Comparison of ENCODE assay signal across 14 cellular contexts in the genomic region with DNA sequence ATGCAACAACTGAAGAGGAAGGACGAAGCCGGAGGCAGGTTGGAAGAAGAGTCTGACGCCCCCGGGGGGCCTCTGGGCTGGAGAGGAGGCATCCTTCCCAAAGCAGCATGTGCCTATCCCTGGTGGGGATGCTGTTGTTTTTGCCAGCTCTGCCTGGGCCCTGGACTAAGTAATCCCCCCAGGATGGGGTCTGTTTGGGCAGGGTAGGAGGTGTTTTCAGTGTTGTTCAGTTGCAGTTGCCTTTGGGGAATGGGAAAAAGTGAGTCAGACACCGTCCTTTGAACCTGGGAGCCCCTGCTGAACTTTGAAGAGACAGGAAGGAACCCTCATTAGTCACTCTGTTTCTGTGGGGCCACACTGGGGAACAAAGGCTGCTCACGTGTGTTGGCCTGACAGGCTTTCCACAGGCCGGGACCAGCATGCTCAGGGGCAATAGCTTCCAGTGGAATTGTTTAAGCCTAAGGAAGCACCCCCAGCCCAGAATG. TPM values are rescaled to one million over a fixed set of nuclear protein-coding genes. Genes with fewer than 3 reads are reported as not detected.
DNase-seq lines count a peak whose midpoint lies in the region; ATAC-seq and TF ChIP-seq lines count a peak whose summit lies in the region.
"Had no signal": no experiment of that assay in that cellular context is flagged by ENCODE, and none has a peak within 500 bp of the region (broad histone marks: within the 10 kb centered on the region; RNA-seq: fewer than 3 reads in every experiment).

No MANE protein-coding gene starts in this region.

- H3K36me3 Mint-ChIP-seq in activated CD8-positive, alpha-beta T cell treated with anti-CD3 and anti-CD28 coated beads for 36 hours (ENCODE audit: low read depth) = peaks cover 34% of the 10 kb centered on the region
- no peaks in the 10 kb centered on the region for H3K36me3 Mint-ChIP-seq in Caco-2 (ENCODE audit: insufficient read depth, unreplicated experiment)

- peaks cover 78% of the 10 kb centered on the region for H3K4me1 Mint-ChIP-seq in activated CD8-positive, alpha-beta T cell treated with anti-CD3 and anti-CD28 coated beads for 36 hours (ENCODE audit: low read depth)
- no peaks in the 10 kb centered on the region for H3K4me1 Mint-ChIP-seq in Caco-2 (ENCODE audit: low read depth, unreplicated experiment)
- H3K4me1 Mint-ChIP-seq: nephron had no signal

- peak overlapping the region; percentile 94 for H3K27ac Mint-ChIP-seq in activated CD8-positive, alpha-beta T cell treated with anti-CD3 and anti-CD28 coated beads for 36 hours
- no peak overlapping the region for H3K27ac Mint-ChIP-seq in Caco-2 (ENCODE audit: unreplicated experiment)
- H3K27ac Mint-ChIP-seq: nephron had no signal

- TF ChIP-seq CTCF in activated CD8-positive, alpha-beta T cell treated with anti-CD3 and anti-CD28 coated beads for 36 hours (IDR thresholded peaks at IDR 0.05) = no peak
- TF ChIP-seq CTCF in coronary artery (IDR thresholded peaks at IDR 0.05) = no peak
- TF ChIP-seq CTCF in Caco-2 (IDR thresholded peaks at IDR 0.05; ENCODE audit: insufficient read depth in 1 of 2, low read depth in 1 of 2, low read length in 1 of 2, severe bottlenecking in 1 of 2, unreplicated experiment in 1 of 2) = no peak

- no TSS peak for BruUV-seq in Caco-2 (replicated peaks; lab: Mats Ljungman, UMichigan)

- peak overlapping the region; percentile 20 for H3K4me3 Mint-ChIP-seq in activated CD8-positive, alpha-beta T cell treated with anti-CD3 and anti-CD28 coated beads for 36 hours
- H3K4me3 Mint-ChIP-seq in Caco-2 (ENCODE audit: unreplicated experiment) = no peak overlapping the region
- H3K4me3 Mint-ChIP-seq: nephron had no signal

- no peak overlapping the region for H3K4me3 ChIP-seq in coronary artery
- no peak overlapping the region for H3K4me3 ChIP-seq in Caco-2 (ENCODE audit: low read depth, low read length)

- intact Hi-C loops in activated CD8-positive, alpha-beta T cell treated with anti-CD3 and anti-CD28 coated beads for 36 hours (cut with micrococcal nuclease) = no loop called here
- intact Hi-C loops in Caco-2 (cut with micrococcal nuclease; ENCODE audit: unreplicated experiment) = no loop called here

- peak; percentile 80 for ATAC-seq in activated CD8-positive, alpha-beta T cell treated with anti-CD3 and anti-CD28 coated beads for 36 hours

- H3K27me3 ChIP-seq in Caco-2 (replicated peaks; ENCODE audit: control insufficient read depth, insufficient read depth, low read length) = no peaks in the 10 kb centered on the region

- POLR2A ChIA-PET in activated CD8-positive, alpha-beta T cell treated with anti-CD3 and anti-CD28 coated beads for 36 hours (lab: Charles Lee) = interaction anchor here (0.7 to 1.4 kb wide), 4 partner anchors 9 to 57 kb away, joined by 3 to 5 read pairs (median 3); no protein-coding TSS in a partner anchor
- POLR2A ChIA-PET in Caco-2 (lab: Charles Lee) = no interaction called here

- DNase-seq in HT1080 (ENCODE audit: low read depth) = peak; percentile 17
- peak; percentile 87 for DNase-seq in activated CD8-positive, alpha-beta T cell treated with anti-CD3 and anti-CD28 coated beads for 36 hours
- DNase-seq in coronary artery (ENCODE audit: low spot score) = peak; percentile 52
- DNase-seq in stimulated activated CD4-positive, alpha-beta T cell treated with anti-CD3 and anti-CD28 coated beads, TNF-alpha, amount 100 ng/mL, for 1 hour (ENCODE audit: low read depth in 3 of 3, low spot score in 1 of 3) = peak; percentile 32 to 56 (median 49)
- DNase-seq in NCI-H2107 (lab: John Stamatoyannopoulos, UW) = no peak
- no peak for DNase-seq in NCI-H524 (lab: John Stamatoyannopoulos, UW)
- DNase-seq in Caco-2 = no peak
- no peak for DNase-seq in NCI-H345 (lab: John Stamatoyannopoulos, UW)
- DNase-seq: hypothalamus, NCI-H146, SHP77 treated with DMSO at 0.1 percent for 48 hours had no signal

- no peaks in the 10 kb centered on the region for H3K4me1 ChIP-seq in Caco-2

- no peaks in the 10 kb centered on the region for H3K27me3 Mint-ChIP-seq in activated CD8-positive, alpha-beta T cell treated with anti-CD3 and anti-CD28 coated beads for 36 hours
- peaks cover 16% of the 10 kb centered on the region for H3K27me3 Mint-ChIP-seq in Caco-2 (ENCODE audit: insufficient read depth, unreplicated experiment)

- H3K36me3 ChIP-seq in Caco-2 (ENCODE audit: control insufficient read depth, insufficient read depth, low read length) = no peaks in the 10 kb centered on the region

- H3K9me3 ChIP-seq in Caco-2 = 0 out of 2 replicates have a peak, but pooled peaks cover 4% of the 10 kb centered on the region

- no peak overlapping the region for H3K27ac ChIP-seq in coronary artery
- H3K27ac ChIP-seq: C4-2B had no signal

- H3K9me3 Mint-ChIP-seq in activated CD8-positive, alpha-beta T cell treated with anti-CD3 and anti-CD28 coated beads for 36 hours = peaks cover 7% of the 10 kb centered on the region
- peaks cover 9% of the 10 kb centered on the region for H3K9me3 Mint-ChIP-seq in Caco-2 (ENCODE audit: unreplicated experiment)
- H3K9me3 Mint-ChIP-seq: nephron had no signal

- CTCF ChIA-PET in activated CD8-positive, alpha-beta T cell treated with anti-CD3 and anti-CD28 coated beads for 36 hours (lab: Charles Lee) = interaction anchor here (0.8 to 1.1 kb wide), 2 partner anchors 58 to 240 kb away, joined by 3 read pairs; no protein-coding TSS in a partner anchor
- CTCF ChIA-PET in Caco-2 (lab: Charles Lee) = no interaction called here

RNA-seq across cellular contexts. Expression of gene GDF10, which starts 35.2 kb away (rescaled TPM):
- total RNA-seq in HT1080 (2014; rRNA removed; shearing (Covaris generic)) = not detected in 2 replicates
- not detected in 2 replicates for polyA plus RNA-seq in HT1080 (2015; cell fraction: cytosol; rRNA removed)
- polyA plus RNA-seq in HT1080 (2015; cell fraction: nucleus; rRNA removed) = not detected in 2 replicates
- total RNA-seq in activated CD8-positive, alpha-beta T cell treated with anti-CD3 and anti-CD28 coated beads for 36 hours = 1 to 10 TPM; 1.4 to 1.5 TPM
- not detected in 2 replicates for total RNA-seq in Caco-2 (2022)
- total RNA-seq: bronchial epithelial cell had no signal

RNA-seq across cellular contexts. Expression of gene GDF2, which starts 57.4 kb away (rescaled TPM):
- total RNA-seq in HT1080 (2014; rRNA removed; shearing (Covaris generic)) = not detected in 2 replicates
- not detected in 2 replicates for polyA plus RNA-seq in HT1080 (2015; cell fraction: cytosol; rRNA removed)
- not detected in 2 replicates for polyA plus RNA-seq in HT1080 (2015; cell fraction: nucleus; rRNA removed)
- not detected for total RNA-seq in activated CD8-positive, alpha-beta T cell treated with anti-CD3 and anti-CD28 coated beads for 36 hours
- not detected in 2 replicates for total RNA-seq in Caco-2 (2022)
- total RNA-seq: bronchial epithelial cell had no signal

Comparison
In these comparisons a context has a peak if more than half of its experiments do, and no peak if none do; other contexts are left out.
1. DNase-seq: peak in HT1080 (single experiment), activated CD8-positive, alpha-beta T cell treated with anti-CD3 and anti-CD28 coated beads for 36 hours (single experiment), coronary artery (single experiment) and stimulated activated CD4-positive, alpha-beta T cell treated with anti-CD3 and anti-CD28 coated beads, TNF-alpha, amount 100 ng/mL, for 1 hour (3 of 3); none in NCI-H2107 (single experiment), NCI-H524 (0 of 2), Caco-2 (0 of 2) and NCI-H345 (single experiment).